In genomic region chr10:113126506-113127192, GRCh38 we compare ENCODE assay signal across 8 cellular contexts.
DNase-seq lines count a peak whose midpoint lies in the region; ATAC-seq and TF ChIP-seq lines count a peak whose summit lies in the region.

No MANE protein-coding gene starts in this region.

- intact Hi-C loops in activated B cell treated with CpG ODN at 0.5 μM for 24 hours (cut with micrococcal nuclease) (loop anchor here (1.0 to 10.0 kb wide), 4 partner anchors 258 to 652 kb away; no protein-coding TSS in a partner anchor), left colon (cut with DNase I, micrococcal nuclease) (loop anchor here in 1 of 2 donors (10.0 kb wide), 1 partner anchor 172 kb away; the partner anchor contains the start of gene TCF7L2)

- peak overlapping the region; percentile 25 for H3K4me3 Mint-ChIP-seq in activated B cell treated with CpG ODN at 0.5 μM for 24 hours

- peak overlapping the region; percentile 57 for H3K4me3 ChIP-seq in choroid plexus epithelial cell (ENCODE audit: low read depth, low read length)

- H3K27ac Mint-ChIP-seq in activated B cell treated with CpG ODN at 0.5 μM for 24 hours, result no peak overlapping the region

- H3K36me3 Mint-ChIP-seq in activated B cell treated with CpG ODN at 0.5 μM for 24 hours (ENCODE audit: low read depth), result no peaks in the 10 kb centered on the region

- peak; percentile 70 for DNase-seq in NCI-H146 (lab: John Stamatoyannopoulos, UW)
- peak; percentile 22 for DNase-seq in activated B cell treated with CpG ODN at 0.5 μM for 24 hours
- peak; percentile 81 for DNase-seq in choroid plexus epithelial cell (ENCODE audit: low read depth)
- DNase-seq in left colon, result peak; percentile 62 to 72
- peak; percentile 69 for DNase-seq in stimulated activated CD4-positive, alpha-beta T cell treated with anti-CD3 and anti-CD28 coated beads, Interleukin-15, amount 100 ng/mL, for 24 hours

- CTCF ChIA-PET in activated B cell treated with CpG ODN at 0.5 μM for 24 hours (lab: Charles Lee), result interaction anchor here (1.0 to 1.1 kb wide), 2 partner anchors 257 to 405 kb away, joined by 3 read pairs; no protein-coding TSS in a partner anchor

- ATAC-seq in activated B cell treated with CpG ODN at 0.5 μM for 24 hours (ENCODE audit: low read depth) (peak; percentile 71), left colon (peak; percentile 99), HG03521 (IDR thresholded peaks at IDR 0.05; ENCODE audit: unreplicated experiment) (no peak), HG03097 (IDR thresholded peaks at IDR 0.05; ENCODE audit: low FRiP score, unreplicated experiment) (no peak)

- H3K9me3 Mint-ChIP-seq in activated B cell treated with CpG ODN at 0.5 μM for 24 hours, result no peaks in the 10 kb centered on the region

- POLR2A ChIA-PET in activated B cell treated with CpG ODN at 0.5 μM for 24 hours (lab: Charles Lee), result no interaction called here

- peaks cover 42% of the 10 kb centered on the region for H3K27me3 Mint-ChIP-seq in activated B cell treated with CpG ODN at 0.5 μM for 24 hours

- peaks cover 3% of the 10 kb centered on the region for H3K4me1 Mint-ChIP-seq in activated B cell treated with CpG ODN at 0.5 μM for 24 hours

- TF ChIP-seq CTCF in GM12873 (IDR thresholded peaks at IDR 0.05; ENCODE audit: insufficient read depth, low read depth, low read length, missing control alignments) (peak; percentile 26), activated B cell treated with CpG ODN at 0.5 μM for 24 hours (IDR thresholded peaks at IDR 0.05) (no peak), choroid plexus epithelial cell (conservative IDR thresholded peaks at IDR 0.05; ENCODE audit: low read depth, low read length) (peak; percentile 37)

Comparison
In these comparisons a context has a peak if more than half of its experiments do, and no peak if none do; other contexts are left out.
1. DNase-seq: peak in every context shown above with its lines; median percentile 81 in choroid plexus epithelial cell; 70 in NCI-H146; 69 in stimulated activated CD4-positive, alpha-beta T cell treated with anti-CD3 and anti-CD28 coated beads, Interleukin-15, amount 100 ng/mL, for 24 hours; 67 in left colon; 22 in activated B cell treated with CpG ODN at 0.5 μM for 24 hours.
2. ATAC-seq: peak in activated B cell treated with CpG ODN at 0.5 μM for 24 hours (single experiment) and left colon (single experiment); none in HG03521 (single experiment) and HG03097 (single experiment).